ENCODE assay signal across 8 cellular contexts in the genomic region with DNA sequence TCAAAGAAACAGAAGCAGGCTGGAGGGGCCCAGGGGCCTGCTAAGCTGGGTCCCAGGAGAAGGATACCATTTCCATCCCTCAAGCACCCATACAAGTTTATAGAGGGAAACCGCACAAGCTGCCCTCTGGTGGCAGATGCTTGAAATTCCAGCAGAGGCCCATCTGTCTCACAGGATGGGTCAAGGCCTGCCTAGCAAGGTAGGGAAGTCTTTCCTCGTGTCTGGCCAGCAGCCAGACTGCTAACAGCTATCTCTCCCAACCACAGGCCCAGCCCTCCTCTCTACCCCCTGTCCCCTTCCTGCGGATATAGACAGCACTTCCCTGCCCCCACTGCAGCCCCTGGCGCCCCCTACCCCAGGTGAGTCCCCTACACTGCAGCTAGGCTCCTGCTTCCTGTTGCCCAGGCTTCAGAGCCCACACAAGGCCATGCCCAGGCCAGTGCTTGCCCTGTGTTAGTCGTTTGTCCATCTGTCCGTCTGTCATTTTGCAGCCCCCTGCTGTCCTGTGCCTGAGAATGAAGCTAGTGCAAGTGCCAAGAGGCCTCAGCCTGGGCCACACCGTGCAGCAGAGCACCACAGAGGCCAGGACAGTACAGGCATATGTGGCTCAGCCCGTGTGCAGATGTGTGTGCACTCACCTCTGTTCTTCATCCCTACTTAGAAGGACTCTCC. TPM values are rescaled to one million over a fixed set of nuclear protein-coding genes. Genes with fewer than 3 reads are reported as not detected.
DNase-seq lines count a peak whose midpoint lies in the region; ATAC-seq and TF ChIP-seq lines count a peak whose summit lies in the region.

No MANE protein-coding gene starts in this region.

- ATAC-seq in HG03280 (IDR thresholded peaks at IDR 0.05; ENCODE audit: unreplicated experiment): no peak

- H3K79me2 ChIP-seq in OCI-LY3 (ENCODE audit: low read length): peaks cover 17% of the 10 kb centered on the region

- H3K4me3 ChIP-seq in HL-60 (replicated peaks; ENCODE audit: insufficient read depth, low read length) (no peak overlapping the region), OCI-LY3 (ENCODE audit: low read length) (no peak overlapping the region), fibroblast of the aortic adventitia (ENCODE audit: low read depth, low read length) (no peak overlapping the region)

- H3K4me3 Mint-ChIP-seq in activated T-cell treated with anti-CD3 and anti-CD28 coated beads, Interleukin-2, amount 50 U/mL, for 24 hours: no peak overlapping the region
- H3K4me3 Mint-ChIP-seq in neural crest cell: peak overlapping the region; percentile 38

- TF ChIP-seq CTCF in HL-60 (IDR thresholded peaks at IDR 0.05; ENCODE audit: insufficient read depth, low read length) (peak; percentile 35), OCI-LY3 (IDR thresholded peaks at IDR 0.05; ENCODE audit: low read depth, low read length) (peak; percentile 69), fibroblast of the aortic adventitia (IDR thresholded peaks at IDR 0.05; ENCODE audit: insufficient read depth, low read length) (peak; percentile 80), neural crest cell (conservative IDR thresholded peaks at IDR 0.05) (peak; percentile 78)

- H2AFZ ChIP-seq in OCI-LY3 (ENCODE audit: low read depth, low read length): no peak overlapping the region

- H3K27me3 Mint-ChIP-seq in activated T-cell treated with anti-CD3 and anti-CD28 coated beads, Interleukin-2, amount 50 U/mL, for 24 hours: no peaks in the 10 kb centered on the region
- H3K27me3 Mint-ChIP-seq in neural crest cell (ENCODE audit: low read depth): no peaks in the 10 kb centered on the region

- no peak overlapping the region for H3K27ac ChIP-seq in HL-60 (replicated peaks)
- H3K27ac ChIP-seq in OCI-LY3 (ENCODE audit: low read length): no peak overlapping the region

- peaks cover 43% of the 10 kb centered on the region for H3K4me1 ChIP-seq in OCI-LY3 (ENCODE audit: low read length)

- no peak overlapping the region for H3K4me2 ChIP-seq in OCI-LY3 (ENCODE audit: low read length)

- no peak overlapping the region for H3K9ac ChIP-seq in OCI-LY3 (ENCODE audit: low read length)

- DNase-seq in NK-92 treated with Interleukin-12 subunit alpha and Interleukin-12 subunit beta, amount 100 ng/mL, for 24 hours (lab: John Stamatoyannopoulos, UW): peak; percentile 22
- DNase-seq in NK-92 (lab: John Stamatoyannopoulos, UW; ENCODE audit: unreplicated experiment) (no peak), HL-60 (ENCODE audit: low read depth in 1 of 2, low spot score in 1 of 2) (peak; percentile 16 to 67), fibroblast of the aortic adventitia (ENCODE audit: low read depth) (peak; percentile 77), neural crest cell (ENCODE audit: low read depth, low spot score) (peak; percentile 57)
- DNase-seq in activated T-cell treated with anti-CD3 and anti-CD28 coated beads, Interleukin-2, amount 50 U/mL, for 24 hours: peak; percentile 77

- H3K27me3 ChIP-seq in HL-60 (ENCODE audit: insufficient read depth, poor library complexity, severe bottlenecking) (no peaks in the 10 kb centered on the region), OCI-LY3 (ENCODE audit: low read depth, low read length) (no peaks in the 10 kb centered on the region)

- peaks cover 13% of the 10 kb centered on the region for H4K20me1 ChIP-seq in OCI-LY3 (ENCODE audit: insufficient read depth, low read length)

- no peaks in the 10 kb centered on the region for H3K9me3 Mint-ChIP-seq in activated T-cell treated with anti-CD3 and anti-CD28 coated beads, Interleukin-2, amount 50 U/mL, for 24 hours
- H3K9me3 Mint-ChIP-seq in neural crest cell: no peaks in the 10 kb centered on the region

- no peaks in the 10 kb centered on the region for H3K9me3 ChIP-seq in OCI-LY3 (ENCODE audit: insufficient read depth, low read length)

- peaks cover 78% of the 10 kb centered on the region for H3K4me1 Mint-ChIP-seq in activated T-cell treated with anti-CD3 and anti-CD28 coated beads, Interleukin-2, amount 50 U/mL, for 24 hours (ENCODE audit: low read depth)
- peaks cover 1% of the 10 kb centered on the region for H3K4me1 Mint-ChIP-seq in neural crest cell

- peaks cover 97% of the 10 kb centered on the region for H3K36me3 Mint-ChIP-seq in activated T-cell treated with anti-CD3 and anti-CD28 coated beads, Interleukin-2, amount 50 U/mL, for 24 hours (ENCODE audit: low read depth)
- peaks cover 2% of the 10 kb centered on the region for H3K36me3 Mint-ChIP-seq in neural crest cell (ENCODE audit: low read depth)

- H3K27ac Mint-ChIP-seq in activated T-cell treated with anti-CD3 and anti-CD28 coated beads, Interleukin-2, amount 50 U/mL, for 24 hours: peak overlapping the region; percentile 85
- no peak overlapping the region for H3K27ac Mint-ChIP-seq in neural crest cell (ENCODE audit: unreplicated experiment)

- peaks cover 31% of the 10 kb centered on the region for H3K36me3 ChIP-seq in OCI-LY3 (replicated peaks; ENCODE audit: low read depth, low read length)

RNA-seq across cellular contexts. Expression of gene TCF7, which starts 26.2 kb away (rescaled TPM):
- total RNA-seq in fibroblast of the aortic adventitia (ENCODE audit: low replicate concordance): 1.1 and 16.8 TPM in 2 replicates
- total RNA-seq in neural crest cell: 18.0 and 19.3 TPM in 2 replicates

RNA-seq across cellular contexts. Expression of gene SKP1, which starts 36.1 kb away (rescaled TPM):
- total RNA-seq in fibroblast of the aortic adventitia (ENCODE audit: low replicate concordance) (271 and 349 TPM in 2 replicates), neural crest cell (329 and 340 TPM in 2 replicates)
